In the genomic region with DNA sequence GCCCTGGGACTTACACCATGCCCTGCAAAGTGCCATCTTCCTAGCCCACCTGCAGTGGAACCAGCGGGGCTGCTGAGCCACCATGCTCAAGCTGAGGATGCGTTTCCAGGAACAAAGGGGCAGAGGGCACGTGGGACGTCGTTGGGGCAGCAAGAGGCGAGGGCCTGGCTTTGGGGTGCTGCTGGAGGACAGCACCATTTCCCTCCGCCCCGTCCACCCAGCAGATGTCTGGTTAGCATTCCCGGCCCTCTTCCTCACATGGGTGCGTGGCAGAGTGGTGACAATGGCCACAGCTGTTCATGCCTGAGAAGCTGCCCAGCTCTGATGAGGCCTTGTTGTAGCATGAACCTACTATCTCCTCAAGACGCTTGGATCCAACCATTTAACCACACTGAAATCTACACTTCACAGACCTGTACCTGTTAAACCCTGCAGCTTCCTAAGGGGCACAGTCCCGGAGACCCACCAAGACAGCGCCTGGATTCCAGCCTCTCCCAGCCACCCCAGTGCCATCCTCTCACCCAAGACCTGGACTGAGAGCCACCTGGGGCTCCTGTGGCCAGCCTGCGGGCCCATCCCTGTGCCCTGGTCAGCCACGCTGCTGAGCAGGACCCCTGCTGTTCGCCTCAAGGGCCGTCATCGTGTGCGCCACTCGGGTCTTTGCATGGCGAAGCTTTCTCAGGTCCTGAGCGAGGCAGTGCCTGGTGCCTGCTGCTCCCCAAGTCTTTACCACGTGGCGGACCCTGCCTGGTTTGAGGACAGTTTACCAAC, we compare ENCODE assay signal across 16 cellular contexts. TPM values are rescaled to one million over a fixed set of nuclear protein-coding genes. Genes with fewer than 3 reads are reported as not detected.
A peak's percentile ranks its signal among the peaks of the same experiment; 100 is the strongest.
DNase-seq lines count a peak whose midpoint lies in the region; ATAC-seq, FAIRE-seq and TF ChIP-seq lines count a peak whose summit lies in the region.
"Had no signal": no experiment of that assay in that cellular context is flagged by ENCODE, and none has a peak within 500 bp of the region (broad histone marks: within the 10 kb centered on the region; RNA-seq: fewer than 3 reads in every experiment).

No MANE protein-coding gene starts in this region.

- peaks cover 2% of the 10 kb centered on the region for H3K4me1 Mint-ChIP-seq in activated T-cell treated with anti-CD3 and anti-CD28 coated beads, Interleukin-2, amount 50 U/mL, for 24 hours (ENCODE audit: low read depth)
- peaks cover 2% of the 10 kb centered on the region for H3K4me1 Mint-ChIP-seq in activated T-cell treated with anti-CD3 and anti-CD28 coated beads, Interleukin-2, amount 50 U/mL, for 4 hours (ENCODE audit: low read depth)
- peaks cover 4 to 6% of the 10 kb centered on the region in 2 donors for H3K4me1 Mint-ChIP-seq in stimulated activated naive B cell treated with anti-CD40 and anti-IgM and Interleukin-4, amounts not matched to agents 10 μg/mL and 1 μg/mL and 100 μg/mL, for 72 hours

- peaks cover 8 to 15% of the 10 kb centered on the region in 2 experiments for H3K36me3 ChIP-seq in GM12878 (ENCODE audit: control insufficient read depth in 2 of 2, insufficient read depth in 2 of 2, low read length in 1 of 2)

- H3K9me3 ChIP-seq in GM12878 (replicated peaks; ENCODE audit: control insufficient read depth, insufficient read depth, low read length): no peaks in the 10 kb centered on the region
- H3K9me3 ChIP-seq: transverse colon had no signal

- no peak overlapping the region for H3K9ac ChIP-seq in GM12878 (ENCODE audit: control insufficient read depth, insufficient read depth, low read length)

- no peak overlapping the region for H3K4me3 Mint-ChIP-seq in activated T-cell treated with anti-CD3 and anti-CD28 coated beads, Interleukin-2, amount 50 U/mL, for 24 hours
- no peak overlapping the region for H3K4me3 Mint-ChIP-seq in activated T-cell treated with anti-CD3 and anti-CD28 coated beads, Interleukin-2, amount 50 U/mL, for 4 hours
- H3K4me3 Mint-ChIP-seq in stimulated activated naive B cell treated with anti-CD40 and anti-IgM and Interleukin-4, amounts not matched to agents 10 μg/mL and 1 μg/mL and 100 μg/mL, for 72 hours: peak overlapping the region; percentile 41 to 48
- H3K4me3 Mint-ChIP-seq: HFFc6 had no signal

- no peak for ATAC-seq in activated T-cell treated with anti-CD3 and anti-CD28 coated beads, Interleukin-2, amount 50 U/mL, for 4 hours
- ATAC-seq in GM12878 (no peak), left colon (peak; percentile 12)
- no peak for ATAC-seq in stimulated activated naive B cell treated with anti-CD40 and anti-IgM and Interleukin-4, amounts not matched to agents 10 μg/mL and 1 μg/mL and 100 μg/mL, for 72 hours (replicated peaks)
- ATAC-seq: PC-3 had no signal

- intact Hi-C loops in GM12878 (cut with micrococcal nuclease; ENCODE audit: unreplicated experiment): no loop called here
- intact Hi-C loops in left colon (cut with DNase I, micrococcal nuclease): loop anchor here in 1 of 2 donors (5.0 kb wide), 1 partner anchor 376 kb away; no protein-coding TSS in a partner anchor

- SMC1A ChIA-PET in GM12878 (lab: Charles Lee; ENCODE audit: uncharacterized antibody, unreplicated experiment): interaction anchor here (1.2 to 3.9 kb wide), 2 partner anchors 36 to 336 kb away, joined by 3 to 16 read pairs; no protein-coding TSS in a partner anchor

- no TSS peak for BruUV-seq in GM12878 (replicated peaks; lab: Mats Ljungman, UMichigan)

- H3K4me2 ChIP-seq in GM12878 (ENCODE audit: control insufficient read depth, insufficient read depth): no peak overlapping the region

- no peak overlapping the region for H3K27ac ChIP-seq in GM12878 (ENCODE audit: control insufficient read depth, insufficient read depth)
- H3K27ac ChIP-seq: epithelial cell of prostate had no signal

- POLR2A ChIA-PET in GM12878 (lab: Charles Lee): no interaction called here

- no peaks in the 10 kb centered on the region for H3K4me1 ChIP-seq in GM12878 (ENCODE audit: control insufficient read depth, insufficient read depth, low read length)

- no peaks in the 10 kb centered on the region for H3K9me3 Mint-ChIP-seq in activated T-cell treated with anti-CD3 and anti-CD28 coated beads, Interleukin-2, amount 50 U/mL, for 24 hours
- no peaks in the 10 kb centered on the region for H3K9me3 Mint-ChIP-seq in activated T-cell treated with anti-CD3 and anti-CD28 coated beads, Interleukin-2, amount 50 U/mL, for 4 hours
- H3K9me3 Mint-ChIP-seq in stimulated activated naive B cell treated with anti-CD40 and anti-IgM and Interleukin-4, amounts not matched to agents 10 μg/mL and 1 μg/mL and 100 μg/mL, for 72 hours: no peaks in the 10 kb centered on the region
- H3K9me3 Mint-ChIP-seq: HFFc6 had no signal

- H2AFZ ChIP-seq in GM12878 (ENCODE audit: control insufficient read depth, low read depth, low read length): no peak overlapping the region

- H3K27me3 Mint-ChIP-seq in activated T-cell treated with anti-CD3 and anti-CD28 coated beads, Interleukin-2, amount 50 U/mL, for 24 hours: no peaks in the 10 kb centered on the region
- peaks cover 2% of the 10 kb centered on the region for H3K27me3 Mint-ChIP-seq in activated T-cell treated with anti-CD3 and anti-CD28 coated beads, Interleukin-2, amount 50 U/mL, for 4 hours (ENCODE audit: low read depth)
- peaks cover 0 to 3% of the 10 kb centered on the region in 2 donors for H3K27me3 Mint-ChIP-seq in stimulated activated naive B cell treated with anti-CD40 and anti-IgM and Interleukin-4, amounts not matched to agents 10 μg/mL and 1 μg/mL and 100 μg/mL, for 72 hours

- CTCF ChIA-PET in GM12878 (lab: Yijun Ruan, JAX): interaction anchor here (0.9 to 3.6 kb wide), 9 partner anchors 36 to 509 kb away, joined by 3 to 76 read pairs (median 9); no protein-coding TSS in a partner anchor

- no peak overlapping the region for H3K4me3 ChIP-seq in GM12878
- H3K4me3 ChIP-seq: transverse colon had no signal

- H3K79me2 ChIP-seq in GM12878 (ENCODE audit: control insufficient read depth, insufficient read depth, low read length): no peaks in the 10 kb centered on the region

- no peaks in the 10 kb centered on the region for H4K20me1 ChIP-seq in GM12878 (ENCODE audit: control insufficient read depth, insufficient read depth)

- peak; percentile 18; the same call in 1 of the 2 replicates for TF ChIP-seq POLR2A in GM12878 (IDR thresholded peaks at IDR 0.05; ENCODE audit: low read depth, low read length)

- 79% methylated on average over 24 of the region's 24 CpGs for whole genome bisulfite sequencing in GM12878 (ENCODE audit: insufficient coverage, insufficient replicate concordance, low lambda C conversion rate, missing lambda C conversion rate)

- no peak for DNase-seq in activated T-cell treated with anti-CD3 and anti-CD28 coated beads, Interleukin-2, amount 50 U/mL, for 24 hours
- no peak for DNase-seq in activated T-cell treated with anti-CD3 and anti-CD28 coated beads, Interleukin-2, amount 50 U/mL, for 4 hours
- no peak for DNase-seq in GM12878 (ENCODE audit: low read depth, low spot score)
- peak in 1 of 2 donors; percentile 24 for DNase-seq in left colon
- DNase-seq in stimulated activated naive B cell treated with anti-CD40 and anti-IgM and Interleukin-4, amounts not matched to agents 10 μg/mL and 1 μg/mL and 100 μg/mL, for 72 hours: no peak
- DNase-seq in GDM1 (lab: John Stamatoyannopoulos, UW): no peak
- no peak for DNase-seq in DMS53 treated with DMSO at 0.1 percent for 48 hours (lab: John Stamatoyannopoulos, UW; ENCODE audit: unreplicated experiment)
- DNase-seq in mesenteric fat pad (ENCODE audit: low spot score): no peak
- DNase-seq: HFFc6, NCI-H1092, NCI-H748 treated with DMSO at 0.1 percent for 48 hours, transverse colon had no signal

- peak overlapping the region; percentile 52 for H3K27ac Mint-ChIP-seq in activated T-cell treated with anti-CD3 and anti-CD28 coated beads, Interleukin-2, amount 50 U/mL, for 24 hours
- H3K27ac Mint-ChIP-seq in stimulated activated naive B cell treated with anti-CD40 and anti-IgM and Interleukin-4, amounts not matched to agents 10 μg/mL and 1 μg/mL and 100 μg/mL, for 72 hours: peak overlapping the region; percentile 63
- H3K27ac Mint-ChIP-seq: HFFc6 had no signal

- RAD21 ChIA-PET in GM12878 (lab: Charles Lee; ENCODE audit: unreplicated experiment): interaction anchor here (0.6 to 3.1 kb wide), 6 partner anchors 11 to 376 kb away, joined by 3 to 20 read pairs (median 4); no protein-coding TSS in a partner anchor

- H3K36me3 Mint-ChIP-seq in activated T-cell treated with anti-CD3 and anti-CD28 coated beads, Interleukin-2, amount 50 U/mL, for 24 hours (ENCODE audit: low read depth): peaks cover 36% of the 10 kb centered on the region
- peaks cover 15% of the 10 kb centered on the region for H3K36me3 Mint-ChIP-seq in activated T-cell treated with anti-CD3 and anti-CD28 coated beads, Interleukin-2, amount 50 U/mL, for 4 hours (ENCODE audit: insufficient read depth)
- peaks cover 20 to 26% of the 10 kb centered on the region in 2 donors for H3K36me3 Mint-ChIP-seq in stimulated activated naive B cell treated with anti-CD40 and anti-IgM and Interleukin-4, amounts not matched to agents 10 μg/mL and 1 μg/mL and 100 μg/mL, for 72 hours

- in situ Hi-C loops in GM12878 (cut with MboI): no loop called here

- no peaks in the 10 kb centered on the region for H3K27me3 ChIP-seq in GM12878 (replicated peaks in 1 of 2; ENCODE audit: control insufficient read depth in 2 of 2, insufficient read depth in 2 of 2, low read length in 1 of 2)
- H3K27me3 ChIP-seq: transverse colon had no signal

- no peak for TF ChIP-seq CTCF in GM12878 (IDR thresholded peaks at IDR 0.05 in 2 of 3, conservative IDR thresholded peaks at IDR 0.05 in 1 of 3; ENCODE audit: control insufficient read depth in 2 of 3, extremely low read depth in 1 of 3, insufficient read depth in 1 of 3, low read depth in 3 of 3, low read length in 3 of 3)

- TF ChIP-seq EP300 in GM12878 (IDR thresholded peaks at IDR 0.05; ENCODE audit: borderline replicate concordance in 1 of 2, control insufficient read depth in 1 of 2, low read depth in 2 of 2, low read length in 2 of 2): no peak

- no peak for TF ChIP-seq RAD21 in GM12878 (IDR thresholded peaks at IDR 0.05; ENCODE audit: insufficient read depth, low read depth, low read length)

- no peak for FAIRE-seq in GM12878 (lab: Jason Lieb, UNC)
- FAIRE-seq: colon, GM19239 had no signal

RNA-seq across cellular contexts. Expression of gene SLC45A1, which starts 33.2 kb away (rescaled TPM):
- under 1 TPM; 0.38 to 0.61 (median 0.46) TPM for total RNA-seq in activated T-cell treated with anti-CD3 and anti-CD28 coated beads, Interleukin-2, amount 50 U/mL, for 4 hours
- total RNA-seq in GM12878 (2013; cell fraction: nucleolus; rRNA removed): 0.48 TPM in 1 of 2 replicates, not detected in the other
- total RNA-seq in GM12878 (2014; rRNA removed) (0.16 TPM in 1 of 2 replicates, not detected in the other), GM12878 (2014; rRNA removed; fragmentation: Illumina TruSeq; extraction: Trizol) (not detected in 2 replicates), GM12878 (2021) (0.18 and 0.29 TPM in 2 replicates), left colon (under 1 TPM; 0.70 to 0.73 TPM), mesenteric fat pad (2.0 TPM)
- not detected for polyA plus RNA-seq in GM12878 (2011; ENCODE audit: low read depth)
- polyA plus RNA-seq in GM12878 (2011; rRNA removed) (not detected in 2 replicates), GM12878 (2014; fragmentation: Illumina TruSeq; extraction: Trizol) (0.07 TPM in 1 of 2 replicates, not detected in the other), GM12878 (2014; fragmentation: Nextera tagmentation; extraction: Ambion mirVana) (not detected), GM12878 (2014; rRNA removed) (0.23 and 0.47 TPM in 2 replicates), GM12878 (2016; fragmentation: Nextera tagmentation; extraction: Ambion mirVana) (under 1 TPM in 1 of 2 experiments, not detected in 1; 0.09 TPM)
- 0.02 TPM in 1 of 2 replicates, not detected in the other for polyA plus RNA-seq in GM12878 (2011; cell fraction: cytosol; rRNA removed)
- not detected in 2 replicates for polyA plus RNA-seq in GM12878 (2011; cell fraction: nucleus; rRNA removed)
- polyA plus RNA-seq in GM12878 (2012): 0.12 and 0.13 TPM in 2 replicates
- not detected in 2 replicates for polyA minus RNA-seq in GM12878 (2011; rRNA and poly(A)+ RNA removed)
- not detected in 2 replicates for polyA minus RNA-seq in GM12878 (2011; cell fraction: cytosol; rRNA and poly(A)+ RNA removed)
- polyA minus RNA-seq in GM12878 (2011; cell fraction: nucleus; rRNA and poly(A)+ RNA removed): not detected in 2 replicates

Comparison
In these comparisons a context has a peak if more than half of its experiments do, and no peak if none do; other contexts are left out.
1. H3K4me3 Mint-ChIP-seq: peak in stimulated activated naive B cell treated with anti-CD40 and anti-IgM and Interleukin-4, amounts not matched to agents 10 μg/mL and 1 μg/mL and 100 μg/mL, for 72 hours (2 of 2); none in activated T-cell treated with anti-CD3 and anti-CD28 coated beads, Interleukin-2, amount 50 U/mL, for 24 hours (single experiment) and activated T-cell treated with anti-CD3 and anti-CD28 coated beads, Interleukin-2, amount 50 U/mL, for 4 hours (single experiment).